1 cellular context compared by ENCODE assay signal in the genomic region with DNA sequence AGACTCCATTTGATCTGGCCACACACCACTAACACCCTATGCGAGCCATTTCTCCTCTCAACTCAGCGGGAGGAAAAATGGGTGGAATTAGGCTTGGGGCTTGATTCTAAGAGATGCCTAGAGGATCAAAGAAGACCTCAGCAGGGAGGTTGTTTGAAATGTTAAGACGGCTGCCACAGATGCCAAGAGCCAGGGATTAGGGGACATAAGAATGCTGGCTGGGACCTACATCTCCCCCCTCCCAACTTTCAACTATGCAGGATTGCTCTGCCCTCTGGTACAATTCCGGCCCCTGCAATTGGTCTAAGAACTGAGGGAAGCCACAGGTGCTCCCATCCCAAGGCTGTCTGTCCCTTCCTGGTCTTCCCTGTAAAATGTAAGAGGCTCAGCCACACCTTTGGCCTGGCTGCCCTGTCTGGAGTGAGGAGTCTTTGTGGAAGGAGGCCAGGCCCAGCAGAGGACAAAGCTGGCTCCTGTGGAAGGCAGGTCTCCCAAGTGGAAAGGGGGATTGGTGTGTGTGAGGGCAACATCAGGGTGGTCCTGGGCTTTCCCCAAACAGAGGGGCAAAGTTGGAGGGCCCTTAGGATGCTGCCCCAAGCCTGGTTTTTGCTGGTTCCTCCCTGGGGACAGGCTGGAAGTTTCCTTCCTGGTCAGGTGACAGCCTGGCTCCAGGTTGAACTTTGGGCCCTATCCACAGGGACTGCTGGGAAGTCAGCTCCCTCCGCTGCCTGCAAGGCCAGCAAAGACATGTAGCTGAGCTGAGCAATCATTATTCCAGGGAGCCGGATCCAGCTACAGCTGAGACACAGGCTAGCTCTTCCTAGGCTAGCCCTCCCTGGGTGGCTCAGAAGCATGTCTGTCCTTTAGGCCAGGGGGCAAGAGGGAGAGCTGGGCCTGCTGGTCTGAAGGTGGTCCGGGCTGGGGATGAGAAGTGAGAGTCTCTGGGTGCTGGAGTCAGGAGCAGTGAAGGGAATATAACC.
TF ChIP-seq lines count a peak whose summit lies in the region.

No MANE protein-coding gene starts in this region.

TF ChIP-seq in HepG2, 621 proteins besides CTCF, POLR2A, EP300 and RAD21 (continued from another document and continues in another):
- TF ChIP-seq, protein P1, sequence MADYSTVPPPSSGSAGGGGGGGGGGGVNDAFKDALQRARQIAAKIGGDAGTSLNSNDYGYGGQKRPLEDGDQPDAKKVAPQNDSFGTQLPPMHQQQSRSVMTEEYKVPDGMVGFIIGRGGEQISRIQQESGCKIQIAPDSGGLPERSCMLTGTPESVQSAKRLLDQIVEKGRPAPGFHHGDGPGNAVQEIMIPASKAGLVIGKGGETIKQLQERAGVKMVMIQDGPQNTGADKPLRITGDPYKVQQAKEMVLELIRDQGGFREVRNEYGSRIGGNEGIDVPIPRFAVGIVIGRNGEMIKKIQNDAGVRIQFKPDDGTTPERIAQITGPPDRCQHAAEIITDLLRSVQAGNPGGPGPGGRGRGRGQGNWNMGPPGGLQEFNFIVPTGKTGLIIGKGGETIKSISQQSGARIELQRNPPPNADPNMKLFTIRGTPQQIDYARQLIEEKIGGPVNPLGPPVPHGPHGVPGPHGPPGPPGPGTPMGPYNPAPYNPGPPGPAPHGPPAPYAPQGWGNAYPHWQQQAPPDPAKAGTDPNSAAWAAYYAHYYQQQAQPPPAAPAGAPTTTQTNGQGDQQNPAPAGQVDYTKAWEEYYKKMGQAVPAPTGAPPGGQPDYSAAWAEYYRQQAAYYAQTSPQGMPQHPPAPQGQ (CRISPR knock-in tag; IDR thresholded peaks at IDR 0.05; ENCODE audit: borderline replicate concordance) = no peak
- TF ChIP-seq TGIF2 (CRISPR knock-in tag; IDR thresholded peaks at IDR 0.05) = no peak
- peak; percentile 40; the same call in 1 of the 2 replicates for TF ChIP-seq ZNF768 (CRISPR knock-in tag; IDR thresholded peaks at IDR 0.05)
- TF ChIP-seq ISL2 (CRISPR knock-in tag; IDR thresholded peaks at IDR 0.05) = peak; percentile 63; the same call in 1 of the 2 replicates
- no peak for TF ChIP-seq NBN (conservative IDR thresholded peaks at IDR 0.05)
- TF ChIP-seq FOXJ3 (CRISPR knock-in tag; IDR thresholded peaks at IDR 0.05; ENCODE audit: borderline replicate concordance) = peak; percentile 36; the same call in 1 of the 2 replicates
- TF ChIP-seq ZNF615 (CRISPR knock-in tag; IDR thresholded peaks at IDR 0.05; ENCODE audit: borderline replicate concordance) = no peak
- no peak for TF ChIP-seq FOXP1 (IDR thresholded peaks at IDR 0.05)
- TF ChIP-seq FOXP1 (CRISPR knock-in tag; IDR thresholded peaks at IDR 0.05) = no peak
- no peak for TF ChIP-seq ATM (IDR thresholded peaks at IDR 0.05; ENCODE audit: borderline replicate concordance)
- TF ChIP-seq ZNF260 (CRISPR knock-in tag; IDR thresholded peaks at IDR 0.05; ENCODE audit: borderline replicate concordance, low read depth) = no peak
- peak; percentile 90 for TF ChIP-seq ERF (CRISPR knock-in tag; IDR thresholded peaks at IDR 0.05)
- TF ChIP-seq GABPB1 (CRISPR knock-in tag; IDR thresholded peaks at IDR 0.05) = peak; percentile 50; the same call in 1 of the 2 replicates
- TF ChIP-seq, protein P2, sequence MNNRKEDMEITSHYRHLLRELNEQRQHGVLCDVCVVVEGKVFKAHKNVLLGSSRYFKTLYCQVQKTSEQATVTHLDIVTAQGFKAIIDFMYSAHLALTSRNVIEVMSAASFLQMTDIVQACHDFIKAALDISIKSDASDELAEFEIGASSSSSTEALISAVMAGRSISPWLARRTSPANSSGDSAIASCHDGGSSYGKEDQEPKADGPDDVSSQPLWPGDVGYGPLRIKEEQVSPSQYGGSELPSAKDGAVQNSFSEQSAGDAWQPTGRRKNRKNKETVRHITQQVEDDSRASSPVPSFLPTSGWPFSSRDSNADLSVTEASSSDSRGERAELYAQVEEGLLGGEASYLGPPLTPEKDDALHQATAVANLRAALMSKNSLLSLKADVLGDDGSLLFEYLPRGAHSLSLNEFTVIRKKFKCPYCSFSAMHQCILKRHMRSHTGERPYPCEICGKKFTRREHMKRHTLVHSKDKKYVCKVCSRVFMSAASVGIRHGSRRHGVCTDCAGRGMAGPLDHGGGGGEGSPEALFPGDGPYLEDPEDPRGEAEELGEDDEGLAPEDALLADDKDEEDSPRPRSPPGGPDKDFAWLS (CRISPR knock-in tag; IDR thresholded peaks at IDR 0.05; ENCODE audit: borderline replicate concordance) = 0 out of 2 replicates have a peak, but pooled peaks have one; percentile 59
- TF ChIP-seq SRY (CRISPR knock-in tag; IDR thresholded peaks at IDR 0.05) = peak; percentile 71; the same call in 1 of the 2 replicates
- TF ChIP-seq, protein P3, sequence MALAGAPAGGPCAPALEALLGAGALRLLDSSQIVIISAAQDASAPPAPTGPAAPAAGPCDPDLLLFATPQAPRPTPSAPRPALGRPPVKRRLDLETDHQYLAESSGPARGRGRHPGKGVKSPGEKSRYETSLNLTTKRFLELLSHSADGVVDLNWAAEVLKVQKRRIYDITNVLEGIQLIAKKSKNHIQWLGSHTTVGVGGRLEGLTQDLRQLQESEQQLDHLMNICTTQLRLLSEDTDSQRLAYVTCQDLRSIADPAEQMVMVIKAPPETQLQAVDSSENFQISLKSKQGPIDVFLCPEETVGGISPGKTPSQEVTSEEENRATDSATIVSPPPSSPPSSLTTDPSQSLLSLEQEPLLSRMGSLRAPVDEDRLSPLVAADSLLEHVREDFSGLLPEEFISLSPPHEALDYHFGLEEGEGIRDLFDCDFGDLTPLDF (CRISPR knock-in tag; IDR thresholded peaks at IDR 0.05) = no peak
- TF ChIP-seq ZFP41 (CRISPR knock-in tag; IDR thresholded peaks at IDR 0.05; ENCODE audit: borderline replicate concordance) = no peak
- TF ChIP-seq YY1 (IDR thresholded peaks at IDR 0.05; ENCODE audit: insufficient read depth, insufficient replicate concordance, low read depth, low read length) = peak; percentile 31
- TF ChIP-seq ATF7 (IDR thresholded peaks at IDR 0.05) = no peak
- TF ChIP-seq ATF7 (CRISPR knock-in tag; IDR thresholded peaks at IDR 0.05) = peak; percentile 58; the same call in 1 of the 2 replicates
- TF ChIP-seq HNRNPLL (IDR thresholded peaks at IDR 0.05; ENCODE audit: low read depth, low read length, poor library complexity, severe bottlenecking) = no peak
- no peak for TF ChIP-seq TCF7 (IDR thresholded peaks at IDR 0.05; ENCODE audit: low read depth)
- no peak for TF ChIP-seq ZNF616 (CRISPR knock-in tag; IDR thresholded peaks at IDR 0.05; ENCODE audit: low read depth)
- TF ChIP-seq ZNF775 (CRISPR knock-in tag; IDR thresholded peaks at IDR 0.05; ENCODE audit: borderline replicate concordance) = peak; percentile 73; the same call in 1 of the 2 replicates
- peak; percentile 48; the same call in 1 of the 2 replicates for TF ChIP-seq NFKB2 (CRISPR knock-in tag; IDR thresholded peaks at IDR 0.05; ENCODE audit: borderline replicate concordance)
- peak; percentile 76 for TF ChIP-seq ZNF205 (CRISPR knock-in tag; IDR thresholded peaks at IDR 0.05)
- TF ChIP-seq, protein P4, sequence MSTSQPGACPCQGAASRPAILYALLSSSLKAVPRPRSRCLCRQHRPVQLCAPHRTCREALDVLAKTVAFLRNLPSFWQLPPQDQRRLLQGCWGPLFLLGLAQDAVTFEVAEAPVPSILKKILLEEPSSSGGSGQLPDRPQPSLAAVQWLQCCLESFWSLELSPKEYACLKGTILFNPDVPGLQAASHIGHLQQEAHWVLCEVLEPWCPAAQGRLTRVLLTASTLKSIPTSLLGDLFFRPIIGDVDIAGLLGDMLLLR (CRISPR knock-in tag; IDR thresholded peaks at IDR 0.05) = no peak
- TF ChIP-seq ZNF792 (CRISPR knock-in tag; IDR thresholded peaks at IDR 0.05) = peak; percentile 81; the same call in 1 of the 2 replicates
- TF ChIP-seq KLF6 (CRISPR knock-in tag; IDR thresholded peaks at IDR 0.05) = no peak
- TF ChIP-seq ZNF441 (CRISPR knock-in tag; IDR thresholded peaks at IDR 0.05; ENCODE audit: borderline replicate concordance) = peak; percentile 83; the same call in 1 of the 2 replicates
- TF ChIP-seq, protein P5, sequence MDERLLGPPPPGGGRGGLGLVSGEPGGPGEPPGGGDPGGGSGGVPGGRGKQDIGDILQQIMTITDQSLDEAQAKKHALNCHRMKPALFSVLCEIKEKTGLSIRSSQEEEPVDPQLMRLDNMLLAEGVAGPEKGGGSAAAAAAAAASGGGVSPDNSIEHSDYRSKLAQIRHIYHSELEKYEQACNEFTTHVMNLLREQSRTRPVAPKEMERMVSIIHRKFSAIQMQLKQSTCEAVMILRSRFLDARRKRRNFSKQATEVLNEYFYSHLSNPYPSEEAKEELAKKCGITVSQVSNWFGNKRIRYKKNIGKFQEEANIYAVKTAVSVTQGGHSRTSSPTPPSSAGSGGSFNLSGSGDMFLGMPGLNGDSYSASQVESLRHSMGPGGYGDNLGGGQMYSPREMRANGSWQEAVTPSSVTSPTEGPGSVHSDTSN (CRISPR knock-in tag; IDR thresholded peaks at IDR 0.05) = no peak
- no peak for TF ChIP-seq SMAD9 (CRISPR knock-in tag; IDR thresholded peaks at IDR 0.05)
- TF ChIP-seq TBP (CRISPR knock-in tag; IDR thresholded peaks at IDR 0.05) = no peak
- TF ChIP-seq ZSCAN20 (CRISPR knock-in tag; IDR thresholded peaks at IDR 0.05; ENCODE audit: borderline replicate concordance) = no peak
- TF ChIP-seq GTF2F1 (IDR thresholded peaks at IDR 0.05; ENCODE audit: low read length) = no peak
- no peak for TF ChIP-seq SOX13 (IDR thresholded peaks at IDR 0.05)
- peak in 1 of 2 experiments; percentile 49; a peak in 2 of 4 replicates for TF ChIP-seq SOX13 (CRISPR knock-in tag; conservative IDR thresholded peaks at IDR 0.05 in 1 of 2, IDR thresholded peaks at IDR 0.05 in 1 of 2)
- TF ChIP-seq TBL1XR1 (IDR thresholded peaks at IDR 0.05; ENCODE audit: borderline replicate concordance, low read length, partially characterized antibody) = no peak
- TF ChIP-seq ZNF121 (CRISPR knock-in tag; IDR thresholded peaks at IDR 0.05) = no peak
- no peak for TF ChIP-seq GPN1 (CRISPR knock-in tag; IDR thresholded peaks at IDR 0.05; ENCODE audit: borderline replicate concordance)
- no peak for TF ChIP-seq SMC3 (IDR thresholded peaks at IDR 0.05; ENCODE audit: low read length)
- TF ChIP-seq, protein P6, sequence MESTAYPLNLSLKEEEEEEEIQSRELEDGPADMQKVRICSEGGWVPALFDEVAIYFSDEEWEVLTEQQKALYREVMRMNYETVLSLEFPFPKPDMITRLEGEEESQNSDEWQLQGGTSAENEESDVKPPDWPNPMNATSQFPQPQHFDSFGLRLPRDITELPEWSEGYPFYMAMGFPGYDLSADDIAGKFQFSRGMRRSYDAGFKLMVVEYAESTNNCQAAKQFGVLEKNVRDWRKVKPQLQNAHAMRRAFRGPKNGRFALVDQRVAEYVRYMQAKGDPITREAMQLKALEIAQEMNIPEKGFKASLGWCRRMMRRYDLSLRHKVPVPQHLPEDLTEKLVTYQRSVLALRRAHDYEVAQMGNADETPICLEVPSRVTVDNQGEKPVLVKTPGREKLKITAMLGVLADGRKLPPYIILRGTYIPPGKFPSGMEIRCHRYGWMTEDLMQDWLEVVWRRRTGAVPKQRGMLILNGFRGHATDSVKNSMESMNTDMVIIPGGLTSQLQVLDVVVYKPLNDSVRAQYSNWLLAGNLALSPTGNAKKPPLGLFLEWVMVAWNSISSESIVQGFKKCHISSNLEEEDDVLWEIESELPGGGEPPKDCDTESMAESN (CRISPR knock-in tag; conservative IDR thresholded peaks at IDR 0.05) = peak; percentile 49; the same call in 1 of the 2 replicates
- TF ChIP-seq ZNF337 (CRISPR knock-in tag; IDR thresholded peaks at IDR 0.05; ENCODE audit: borderline replicate concordance, low read depth) = 0 out of 2 replicates have a peak, but pooled peaks have one; percentile 39
- no peak for TF ChIP-seq PTBP1 (IDR thresholded peaks at IDR 0.05; ENCODE audit: low read depth, low read length, poor library complexity, severe bottlenecking)
- TF ChIP-seq MAFK (conservative IDR thresholded peaks at IDR 0.05 in 1 of 2, IDR thresholded peaks at IDR 0.05 in 1 of 2; ENCODE audit: low read length in 2 of 2) = peak; percentile 37 to 61; a peak in 3 of 4 replicates
- no peak for TF ChIP-seq ZNF24 (IDR thresholded peaks at IDR 0.05)
- TF ChIP-seq ZNF326 (CRISPR knock-in tag; IDR thresholded peaks at IDR 0.05; ENCODE audit: borderline replicate concordance) = no peak
- TF ChIP-seq ZC3H13 (CRISPR knock-in tag; IDR thresholded peaks at IDR 0.05) = no peak
- no peak; the same call in 1 of the 2 replicates for TF ChIP-seq MIER3 (CRISPR knock-in tag; IDR thresholded peaks at IDR 0.05; ENCODE audit: borderline replicate concordance)
- 0 out of 2 replicates have a peak, but pooled peaks have one; percentile 58 for TF ChIP-seq ZNF329 (CRISPR knock-in tag; IDR thresholded peaks at IDR 0.05; ENCODE audit: low read depth)
- TF ChIP-seq, protein P7, sequence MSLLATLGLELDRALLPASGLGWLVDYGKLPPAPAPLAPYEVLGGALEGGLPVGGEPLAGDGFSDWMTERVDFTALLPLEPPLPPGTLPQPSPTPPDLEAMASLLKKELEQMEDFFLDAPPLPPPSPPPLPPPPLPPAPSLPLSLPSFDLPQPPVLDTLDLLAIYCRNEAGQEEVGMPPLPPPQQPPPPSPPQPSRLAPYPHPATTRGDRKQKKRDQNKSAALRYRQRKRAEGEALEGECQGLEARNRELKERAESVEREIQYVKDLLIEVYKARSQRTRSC (CRISPR knock-in tag; IDR thresholded peaks at IDR 0.05; ENCODE audit: low read depth) = 0 out of 2 replicates have a peak, but pooled peaks have one; percentile 72
- TF ChIP-seq AHR (CRISPR knock-in tag; IDR thresholded peaks at IDR 0.05) = no peak
- TF ChIP-seq RXRB (CRISPR knock-in tag; IDR thresholded peaks at IDR 0.05; ENCODE audit: borderline replicate concordance) = peak; percentile 77
- TF ChIP-seq ZNF367 (CRISPR knock-in tag; IDR thresholded peaks at IDR 0.05; ENCODE audit: borderline replicate concordance) = no peak
- TF ChIP-seq MTF2 (CRISPR knock-in tag; IDR thresholded peaks at IDR 0.05; ENCODE audit: borderline replicate concordance) = no peak
- TF ChIP-seq, protein P8, sequence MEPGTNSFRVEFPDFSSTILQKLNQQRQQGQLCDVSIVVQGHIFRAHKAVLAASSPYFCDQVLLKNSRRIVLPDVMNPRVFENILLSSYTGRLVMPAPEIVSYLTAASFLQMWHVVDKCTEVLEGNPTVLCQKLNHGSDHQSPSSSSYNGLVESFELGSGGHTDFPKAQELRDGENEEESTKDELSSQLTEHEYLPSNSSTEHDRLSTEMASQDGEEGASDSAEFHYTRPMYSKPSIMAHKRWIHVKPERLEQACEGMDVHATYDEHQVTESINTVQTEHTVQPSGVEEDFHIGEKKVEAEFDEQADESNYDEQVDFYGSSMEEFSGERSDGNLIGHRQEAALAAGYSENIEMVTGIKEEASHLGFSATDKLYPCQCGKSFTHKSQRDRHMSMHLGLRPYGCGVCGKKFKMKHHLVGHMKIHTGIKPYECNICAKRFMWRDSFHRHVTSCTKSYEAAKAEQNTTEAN (CRISPR knock-in tag; conservative IDR thresholded peaks at IDR 0.05) = peak; percentile 19; the same call in 1 of the 2 replicates
- no peak for TF ChIP-seq ZNF747 (CRISPR knock-in tag; IDR thresholded peaks at IDR 0.05; ENCODE audit: borderline replicate concordance)
- no peak for TF ChIP-seq CC2D1A (CRISPR knock-in tag; IDR thresholded peaks at IDR 0.05)
- TF ChIP-seq, protein P9, sequence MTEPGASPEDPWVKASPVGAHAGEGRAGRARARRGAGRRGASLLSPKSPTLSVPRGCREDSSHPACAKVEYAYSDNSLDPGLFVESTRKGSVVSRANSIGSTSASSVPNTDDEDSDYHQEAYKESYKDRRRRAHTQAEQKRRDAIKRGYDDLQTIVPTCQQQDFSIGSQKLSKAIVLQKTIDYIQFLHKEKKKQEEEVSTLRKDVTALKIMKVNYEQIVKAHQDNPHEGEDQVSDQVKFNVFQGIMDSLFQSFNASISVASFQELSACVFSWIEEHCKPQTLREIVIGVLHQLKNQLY (CRISPR knock-in tag; IDR thresholded peaks at IDR 0.05) = no peak
